Comparison of ENCODE assay signal across 8 cellular contexts in the genomic region with DNA sequence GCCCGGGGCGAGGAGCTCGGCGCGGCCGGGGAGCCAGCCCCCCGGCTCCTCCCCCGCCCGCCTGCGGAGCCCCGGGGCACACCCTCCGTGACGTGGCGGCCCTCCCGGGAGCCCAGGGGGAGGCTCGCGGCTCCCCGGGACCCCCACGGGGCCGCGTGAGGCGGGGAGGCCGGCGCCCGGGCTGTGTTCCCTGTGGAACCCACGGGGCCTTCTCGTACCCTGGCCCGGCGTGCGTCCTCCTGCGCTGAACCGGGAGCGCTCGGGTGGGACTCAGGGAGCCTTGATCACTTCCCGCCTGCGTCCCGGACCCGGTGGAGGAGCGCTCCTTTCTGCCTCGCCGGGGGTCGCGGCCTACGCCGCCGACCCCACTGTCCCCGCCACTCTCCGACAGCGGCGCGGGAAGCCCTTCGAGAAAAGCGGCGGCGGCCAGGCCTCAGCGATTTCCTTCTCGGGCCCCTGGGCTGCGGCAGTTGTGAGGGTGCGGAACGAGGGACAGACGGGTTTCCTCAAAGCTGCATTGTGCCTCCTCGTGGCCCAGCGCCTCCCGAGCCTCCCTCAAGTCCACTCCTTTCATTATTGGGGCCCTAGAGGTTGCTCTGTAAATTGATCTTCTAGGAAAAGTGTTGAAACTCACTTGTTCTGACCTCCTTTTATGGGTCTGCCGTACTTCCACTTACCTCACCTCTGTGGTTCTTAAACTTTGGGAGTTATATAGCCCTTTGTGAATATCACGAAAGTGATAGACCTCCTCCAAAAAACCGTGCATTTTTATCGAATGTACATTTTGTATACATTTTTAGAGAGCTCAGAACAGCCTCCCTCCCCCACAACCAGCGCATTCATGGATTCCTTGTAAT. TPM values are rescaled to one million over a fixed set of nuclear protein-coding genes. Genes with fewer than 3 reads are reported as not detected.
DNase-seq lines count a peak whose midpoint lies in the region; ATAC-seq and TF ChIP-seq lines count a peak whose summit lies in the region.

No MANE protein-coding gene starts in this region.

- H2BK15ac ChIP-seq in mesenchymal stem cell (ENCODE audit: low read depth, poor library complexity, severe bottlenecking) = peak overlapping the region; percentile 100

- H3K4me2 ChIP-seq in mesenchymal stem cell (ENCODE audit: low read length, poor library complexity, severe bottlenecking) = peak overlapping the region; percentile 79

- WGBS in mesenchymal stem cell = 0% methylated on average over 35 of the region's 69 CpGs

- H3K4me3 ChIP-seq in BJ (ENCODE audit: low read depth, low read length) (peak overlapping the region; percentile 79), mesenchymal stem cell (ENCODE audit: insufficient read depth in 1 of 2, low read depth in 1 of 2, low read length in 2 of 2) (peak overlapping the region; percentile 81 to 93)

- H4K8ac ChIP-seq in mesenchymal stem cell (ENCODE audit: low read length) = peak overlapping the region; percentile 98

- H3K4ac ChIP-seq in mesenchymal stem cell (ENCODE audit: low read depth in 1 of 2, low read length in 2 of 2) = peak overlapping the region; percentile 91 to 96

- no peaks in the 10 kb centered on the region for H3K9me3 ChIP-seq in mesenchymal stem cell (ENCODE audit: control insufficient read depth, low read length)

- H2BK5ac ChIP-seq in mesenchymal stem cell (ENCODE audit: low read depth, low read length, poor library complexity, severe bottlenecking) = peak overlapping the region; percentile 98

- CTCF ChIA-PET in BJ (lab: Yijun Ruan, JAX) = interaction anchor here (0.7 to 2.7 kb wide), 12 partner anchors 10 to 561 kb away, joined by 3 to 11 read pairs (median 3); partner anchors contain the start of genes NLE1 and RAD51D

- peak; percentile 72 for ATAC-seq in HG03159 (IDR thresholded peaks at IDR 0.05; ENCODE audit: unreplicated experiment)

- H3K23ac ChIP-seq in mesenchymal stem cell (ENCODE audit: low read length in 2 of 2) = peak overlapping the region in 1 of 2 experiments; percentile 100

- peak; percentile 77 for TF ChIP-seq POLR2A in GM18951 (IDR thresholded peaks at IDR 0.05; ENCODE audit: extremely low read depth, insufficient read depth, insufficient read length)

- POLR2A ChIA-PET in BJ (lab: Charles Lee) = interaction anchor here (0.7 to 1.1 kb wide), 2 partner anchors 19 to 596 kb away, joined by 3 to 4 read pairs; partner anchors contain the start of genes CCT6B and ZNF830

- TF ChIP-seq CTCF in BJ (IDR thresholded peaks at IDR 0.05; ENCODE audit: insufficient read depth, low read depth, low read length) = peak; percentile 53

- H3K79me1 ChIP-seq in mesenchymal stem cell (replicated peaks; ENCODE audit: low read length, poor library complexity, severe bottlenecking) = peaks cover 20% of the 10 kb centered on the region

- H3K4me1 ChIP-seq in mesenchymal stem cell (ENCODE audit: control insufficient read depth, insufficient read depth, low read depth, low read length) = peaks cover 2% of the 10 kb centered on the region

- peak overlapping the region; percentile 94 for H2BK120ac ChIP-seq in mesenchymal stem cell (ENCODE audit: low read depth, low read length)

- no peaks in the 10 kb centered on the region for H3K36me3 ChIP-seq in BJ (ENCODE audit: control insufficient read depth, insufficient read depth, low read length)
- H3K36me3 ChIP-seq in mesenchymal stem cell (ENCODE audit: control insufficient read depth in 1 of 2, insufficient read depth in 2 of 2, low read depth in 1 of 2, low read length in 2 of 2) = peaks cover 4 to 9% of the 10 kb centered on the region in 2 experiments

- in situ Hi-C loops in GM18951 (cut with MboI; ENCODE audit: low sequenced_read_pairs, unreplicated experiment) = no loop called here

- H2BK12ac ChIP-seq in mesenchymal stem cell (ENCODE audit: low read length in 2 of 2) = no peak overlapping the region

- peak overlapping the region; percentile 99 for H4K91ac ChIP-seq in mesenchymal stem cell (ENCODE audit: low read length)

- peak overlapping the region; percentile 71 for H2AFZ ChIP-seq in mesenchymal stem cell (ENCODE audit: low read depth, low read length)

- H3K27ac ChIP-seq in mesenchymal stem cell (ENCODE audit: low read length, poor library complexity, severe bottlenecking) = peak overlapping the region; percentile 90

- peak overlapping the region; percentile 94 to 99 for H3K18ac ChIP-seq in mesenchymal stem cell (ENCODE audit: low read depth in 1 of 2, low read length in 2 of 2)

- no peak overlapping the region for H2AK5ac ChIP-seq in mesenchymal stem cell (ENCODE audit: low read length, severe bottlenecking)

- H3K27me3 ChIP-seq in BJ (ENCODE audit: control insufficient read depth, insufficient read depth, low read length) (no peaks in the 10 kb centered on the region), mesenchymal stem cell (ENCODE audit: control insufficient read depth in 1 of 2, insufficient read depth in 1 of 2, low read length in 2 of 2) (no peaks in the 10 kb centered on the region)

- H3K14ac ChIP-seq in mesenchymal stem cell (ENCODE audit: low read length in 2 of 2) = peak overlapping the region in 1 of 2 experiments; percentile 99

- DNase-seq in BJ (ENCODE audit: low read depth) = no peak
- peak; percentile 69 for DNase-seq in NCI-H460 (ENCODE audit: extremely low read depth, low read depth)
- DNase-seq in activated CD4-positive, alpha-beta T cell treated with anti-CD3 and anti-CD28 coated beads, Interleukin-2, amount 50 U/mL, for 4 hours = peak; percentile 68 to 74
- DNase-seq in effector CD8-positive, alpha-beta T cell (lab: John Stamatoyannopoulos, UW) = peak; percentile 76
- peak; percentile 90 for DNase-seq in mesenchymal stem cell
- DNase-seq in stimulated activated CD8-positive, alpha-beta memory T cell treated with anti-CD3 and anti-CD28 coated beads, Interleukin-12 subunit alpha, Interleukin-12 subunit beta, amount 100 ng/mL, for 24 hours (ENCODE audit: extremely low read depth) = peak; percentile 50

- H3K9ac ChIP-seq in mesenchymal stem cell (ENCODE audit: low read length) = peak overlapping the region; percentile 98

RNA-seq across cellular contexts. Expression of gene LIG3, which starts 0.6 kb away (rescaled TPM):
- 24.0 and 31.1 TPM in 2 replicates for polyA plus RNA-seq in BJ (2011; rRNA removed)
- 43.8 and 65.9 TPM in 2 replicates for polyA minus RNA-seq in BJ (2011; rRNA and poly(A)+ RNA removed)
- 52.2 and 67.1 TPM in 2 replicates for total RNA-seq in NCI-H460 (2014; rRNA removed; shearing (Covaris generic))
- 46.1 and 55.9 TPM in 2 replicates for polyA plus RNA-seq in NCI-H460 (2014; cell fraction: nucleus; rRNA removed)
- 11.0 TPM for polyA plus RNA-seq in mesenchymal stem cell (2013, experiment 1 of 2)
- polyA plus RNA-seq in mesenchymal stem cell (2013, experiment 2 of 2) = 10.0 TPM

RNA-seq across cellular contexts. Expression of gene ZNF830, which starts 19.6 kb away (rescaled TPM):
- 3.8 and 5.1 TPM in 2 replicates for polyA plus RNA-seq in BJ (2011; rRNA removed)
- polyA minus RNA-seq in BJ (2011; rRNA and poly(A)+ RNA removed) = 2.8 TPM in 2 replicates
- 15.6 and 20.2 TPM in 2 replicates for total RNA-seq in NCI-H460 (2014; rRNA removed; shearing (Covaris generic))
- 7.9 and 9.0 TPM in 2 replicates for polyA plus RNA-seq in NCI-H460 (2014; cell fraction: nucleus; rRNA removed)
- polyA plus RNA-seq in mesenchymal stem cell (2013, experiment 1 of 2) = 7.3 TPM
- 6.9 TPM for polyA plus RNA-seq in mesenchymal stem cell (2013, experiment 2 of 2)

RNA-seq across cellular contexts. Expression of gene CCT6B, which starts 19.6 kb away (rescaled TPM):
- polyA plus RNA-seq in BJ (2011; rRNA removed) = 1.4 and 2.8 TPM in 2 replicates
- polyA minus RNA-seq in BJ (2011; rRNA and poly(A)+ RNA removed) = 0.98 and 1.0 TPM in 2 replicates
- total RNA-seq in NCI-H460 (2014; rRNA removed; shearing (Covaris generic)) = 0.52 and 0.94 TPM in 2 replicates
- 0.08 and 0.51 TPM in 2 replicates for polyA plus RNA-seq in NCI-H460 (2014; cell fraction: nucleus; rRNA removed)
- polyA plus RNA-seq in mesenchymal stem cell (2013, experiment 1 of 2) = 1.6 TPM
- polyA plus RNA-seq in mesenchymal stem cell (2013, experiment 2 of 2) = 1.6 TPM
